In genomic region chr6:38354033-38354373, GRCh38 we compare ENCODE assay signal across 24 cellular contexts.
"Had no signal": no experiment of that assay in that cellular context is flagged by ENCODE, and none has a peak within 500 bp of the region (broad histone marks: within the 10 kb centered on the region; RNA-seq: fewer than 3 reads in every experiment).

No MANE protein-coding gene starts in this region.

- H3K36me3 Mint-ChIP-seq: brain, immature natural killer cell had no signal

- H3K9me3 Mint-ChIP-seq: activated naive CD8-positive, alpha-beta T cell treated with anti-CD3 and anti-CD28 coated beads, Interleukin-2, amount 50 U/mL, for 24 hours; activated T-helper 1 cell treated with anti-CD3 and anti-CD28 coated beads, Interleukin-12 subunit alpha, Interleukin-12 subunit beta, Interleukin-2, Interleukin-4 antibody, amounts not matched to agents 30 ng/mL and 10 ng/mL and 1 ng/mL, durations not matched to agents 14 hours and 24 hours and 36 hours; brain; dendritic cell treated with granulocyte-macrophage colony-stimulating factor and Interleukin-4, amounts not matched to agents 40 ng/mL and 50 ng/mL, for 4 days; immature natural killer cell; naive thymus-derived CD4-positive, alpha-beta T cell; neural crest cell had no signal

- H3K27me3 Mint-ChIP-seq: activated naive CD8-positive, alpha-beta T cell treated with anti-CD3 and anti-CD28 coated beads, Interleukin-2, amount 50 U/mL, for 24 hours; brain; dendritic cell treated with granulocyte-macrophage colony-stimulating factor and Interleukin-4, amounts not matched to agents 40 ng/mL and 50 ng/mL, for 4 days had no signal

- H3K27me3 ChIP-seq: left lung, testis, vagina had no signal

- DNase-seq: activated CD4-positive, alpha-beta T cell treated with anti-CD3 and anti-CD28 coated beads, Interleukin-2, amount 50 U/mL, for 1 hour; activated CD8-positive, alpha-beta T cell treated with anti-CD3 and anti-CD28 coated beads, Interleukin-2, amount 10 ng/mL, durations not matched to agents 7 days and 5 days; activated gamma-delta T cell; activated naive CD4-positive, alpha-beta T cell treated with anti-CD3 and anti-CD28 coated beads, Interleukin-2, amount 50 U/mL, for 16 hours; activated naive CD8-positive, alpha-beta T cell treated with anti-CD3 and anti-CD28 coated beads, Interleukin-2, amount 50 U/mL, for 24 hours; anterior cingulate cortex; effector CD4-positive, alpha-beta T cell; erythroblast; foreskin fibroblast; immature natural killer cell; left lung; naive thymus-derived CD4-positive, alpha-beta T cell; small intestine; stimulated activated CD4-positive, alpha-beta T cell treated with anti-CD3 and anti-CD28 coated beads, Interleukin-15, amount 100 ng/mL, for 24 hours; stimulated activated naive CD4-positive, alpha-beta T cell; testis; trophoblast cell had no signal

- H3K4me3 Mint-ChIP-seq: activated CD8-positive, alpha-beta T cell treated with anti-CD3 and anti-CD28 coated beads, Interleukin-2, amount 10 ng/mL, durations not matched to agents 7 days and 5 days; activated naive CD8-positive, alpha-beta T cell treated with anti-CD3 and anti-CD28 coated beads, Interleukin-2, amount 50 U/mL, for 24 hours; activated T-helper 1 cell treated with anti-CD3 and anti-CD28 coated beads, Interleukin-12 subunit alpha, Interleukin-12 subunit beta, Interleukin-2, Interleukin-4 antibody, amounts not matched to agents 30 ng/mL and 10 ng/mL and 1 ng/mL, durations not matched to agents 14 hours and 24 hours and 36 hours; dendritic cell treated with granulocyte-macrophage colony-stimulating factor and Interleukin-4, amounts not matched to agents 40 ng/mL and 50 ng/mL, for 4 days; immature natural killer cell; naive thymus-derived CD4-positive, alpha-beta T cell; neural crest cell had no signal

- ATAC-seq: activated CD8-positive, alpha-beta T cell treated with anti-CD3 and anti-CD28 coated beads, Interleukin-2, amount 10 ng/mL, durations not matched to agents 7 days and 5 days; activated naive CD8-positive, alpha-beta T cell treated with anti-CD3 and anti-CD28 coated beads, Interleukin-2, amount 50 U/mL, for 24 hours; left lung; naive thymus-derived CD4-positive, alpha-beta T cell; sciatic nerve had no signal

- H3K4me3 ChIP-seq: left lung, lung, testis, vagina had no signal

- H3K36me3 ChIP-seq: left lung, vagina had no signal

- H3K27ac Mint-ChIP-seq: activated CD8-positive, alpha-beta T cell treated with anti-CD3 and anti-CD28 coated beads, Interleukin-2, amount 10 ng/mL, durations not matched to agents 7 days and 5 days; activated naive CD8-positive, alpha-beta T cell treated with anti-CD3 and anti-CD28 coated beads, Interleukin-2, amount 50 U/mL, for 24 hours; activated T-helper 1 cell treated with anti-CD3 and anti-CD28 coated beads, Interleukin-12 subunit alpha, Interleukin-12 subunit beta, Interleukin-2, Interleukin-4 antibody, amounts not matched to agents 30 ng/mL and 10 ng/mL and 1 ng/mL, durations not matched to agents 14 hours and 24 hours and 36 hours; dendritic cell treated with granulocyte-macrophage colony-stimulating factor and Interleukin-4, amounts not matched to agents 40 ng/mL and 50 ng/mL, for 4 days; immature natural killer cell; naive thymus-derived CD4-positive, alpha-beta T cell had no signal
